ENCODE assay signal across 15 cellular contexts in the genomic region with DNA sequence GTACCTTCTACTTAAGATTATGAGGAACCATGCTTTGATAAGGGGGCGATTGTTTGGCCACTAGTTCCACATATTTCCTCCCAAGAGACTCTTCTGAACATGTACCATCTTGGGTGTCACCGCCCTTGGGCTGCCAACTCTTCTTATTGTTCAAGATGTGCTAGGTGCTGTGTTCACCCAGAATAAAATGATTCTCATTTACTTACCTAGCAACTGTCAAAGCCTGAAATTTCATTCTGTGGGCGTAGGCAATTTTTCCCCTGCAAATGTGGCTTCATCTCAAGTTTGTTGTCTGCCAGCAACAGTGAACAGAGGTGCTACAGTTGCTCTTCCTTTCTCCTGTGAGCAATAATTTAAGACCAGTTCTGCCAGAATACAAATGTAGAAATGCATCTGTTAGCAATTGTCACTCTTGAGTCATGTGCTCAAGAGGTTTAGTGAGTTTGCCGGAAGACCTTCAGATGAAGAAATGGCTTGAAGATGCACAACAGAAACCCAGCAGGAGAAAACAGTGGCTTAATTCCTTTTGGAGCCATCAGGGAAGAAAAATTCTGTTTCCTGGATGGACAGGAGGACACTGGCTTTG. TPM values are rescaled to one million over a fixed set of nuclear protein-coding genes. Genes with fewer than 3 reads are reported as not detected.
DNase-seq lines count a peak whose midpoint lies in the region; ATAC-seq and TF ChIP-seq lines count a peak whose summit lies in the region.
"Had no signal": no experiment of that assay in that cellular context is flagged by ENCODE, and none has a peak within 500 bp of the region (broad histone marks: within the 10 kb centered on the region; RNA-seq: fewer than 3 reads in every experiment).

No MANE protein-coding gene starts in this region.

- no peak overlapping the region for H3K9ac ChIP-seq in PC-3 (ENCODE audit: low read length)

- H3K4me3 ChIP-seq in fibroblast of mammary gland (ENCODE audit: control insufficient read depth, low read depth, low read length), result no peak overlapping the region
- H3K4me3 ChIP-seq in PC-3 (ENCODE audit: low read length), result no peak overlapping the region
- H3K4me3 ChIP-seq: GM12878, PC-9 had no signal

- no peaks in the 10 kb centered on the region for H3K79me2 ChIP-seq in PC-3 (ENCODE audit: low read length)

- no peaks in the 10 kb centered on the region for H3K4me1 ChIP-seq in PC-3 (ENCODE audit: insufficient read depth, low read length)

- no peaks in the 10 kb centered on the region for H3F3A ChIP-seq in PC-3 (ENCODE audit: low read length, unreplicated experiment)

- H2AFZ ChIP-seq in PC-3 (ENCODE audit: low read length), result no peak overlapping the region
- H2AFZ ChIP-seq: PC-9 had no signal

- H3K27ac ChIP-seq in PC-3 (ENCODE audit: low read length), result no peak overlapping the region
- H3K27ac ChIP-seq: PC-9 had no signal

- H3K9me2 ChIP-seq in PC-3 (replicated peaks; ENCODE audit: low read length), result no peaks in the 10 kb centered on the region

- H3K36me3 ChIP-seq in PC-3 (ENCODE audit: low read depth, low read length), result no peaks in the 10 kb centered on the region

- H4K20me1 ChIP-seq in PC-3 (ENCODE audit: low read length), result no peaks in the 10 kb centered on the region

- peak; percentile 88 for ATAC-seq in sciatic nerve
- ATAC-seq in PC-3, result no peak
- ATAC-seq in GM19455 (IDR thresholded peaks at IDR 0.05; ENCODE audit: unreplicated experiment), result no peak
- ATAC-seq: GM12878, HepG2 had no signal

- CTCF ChIA-PET in PC-3 (lab: Charles Lee), result no interaction called here

- H3K27me3 ChIP-seq in PC-3 (ENCODE audit: low read length), result no peaks in the 10 kb centered on the region; the same call in 1 of the 2 replicates

- DNase-seq in AG09319 (ENCODE audit: extremely low read depth, low read depth) (peak; percentile 1), GM04504 (ENCODE audit: low read depth) (peak; percentile 34), fibroblast of mammary gland (ENCODE audit: low read depth) (peak; percentile 36), sciatic nerve (ENCODE audit: low spot score) (no peak), PC-3 (no peak)
- no peak for DNase-seq in stimulated activated CD4-positive, alpha-beta T cell treated with anti-CD3 and anti-CD28 coated beads, Interleukin-2, amount 100 ng/mL, for 24 hours
- DNase-seq: CD8-positive, alpha-beta memory T cell; KG1; NCI-H1436; NCI-H2029 treated with DMSO at 0.1 percent for 48 hours; NCI-H774; PC-9 had no signal

- POLR2A ChIA-PET in PC-3 (lab: Charles Lee; ENCODE audit: unreplicated experiment), result no interaction called here

- H3K4me2 ChIP-seq in PC-3 (ENCODE audit: low read length), result no peak overlapping the region
- H3K4me2 ChIP-seq: PC-9 had no signal

- H3K9me3 ChIP-seq in PC-3 (ENCODE audit: low read length), result no peaks in the 10 kb centered on the region

- BruUV-seq in PC-3 (replicated peaks; lab: Mats Ljungman, UMichigan), result no TSS peak

- TF ChIP-seq CTCF in AG09319 (IDR thresholded peaks at IDR 0.05; ENCODE audit: low read depth, low read length) (no peak), fibroblast of mammary gland (conservative IDR thresholded peaks at IDR 0.05; ENCODE audit: control insufficient read depth, insufficient read depth, low read depth, low read length) (no peak), PC-3 (conservative IDR thresholded peaks at IDR 0.05; ENCODE audit: low read depth, low read length) (no peak)

- intact Hi-C loops in sciatic nerve (cut with DNase I), result no loop called here
- intact Hi-C loops in PC-3 (cut with micrococcal nuclease), result no loop called here

RNA-seq across cellular contexts. Expression of a gene that starts 41.3 kb away (rescaled TPM):
- total RNA-seq in sciatic nerve, result 15.2 TPM
- total RNA-seq in PC-3 (2014; rRNA removed), result not detected in 2 replicates
- total RNA-seq: CD8-positive, alpha-beta memory T cell; GM12878; HepG2 had no signal

Comparison
In these comparisons a context has a peak if more than half of its experiments do, and no peak if none do; other contexts are left out.
1. DNase-seq: peak in AG09319 (single experiment), GM04504 (single experiment) and fibroblast of mammary gland (single experiment); none in sciatic nerve (single experiment), stimulated activated CD4-positive, alpha-beta T cell treated with anti-CD3 and anti-CD28 coated beads, Interleukin-2, amount 100 ng/mL, for 24 hours (0 of 2) and PC-3 (single experiment).
2. RNA of a gene that starts 41.3 kb away (total RNA-seq): 15.2 TPM in sciatic nerve (single experiment); not detected in PC-3; every median in the first group is over 10 times any median in the second.